1 cellular context compared by ENCODE assay signal in genomic region chrX:154484255-154485149, GRCh38.
TF ChIP-seq lines count a peak whose summit lies in the region.

No MANE protein-coding gene starts in this region.

TF ChIP-seq in endothelial cell of umbilical vein, 7 proteins besides CTCF, POLR2A, EP300 and RAD21:
- TF ChIP-seq MAX (IDR thresholded peaks at IDR 0.05; ENCODE audit: insufficient read depth, insufficient read length) (no peak), GATA2 (IDR thresholded peaks at IDR 0.05; ENCODE audit: insufficient read depth, insufficient read length, low read depth, low read length) (no peak), EZH2 (IDR thresholded peaks at IDR 0.05; ENCODE audit: borderline replicate concordance, low read depth, low read length, severe bottlenecking) (no peak)
